1 cellular context compared by ENCODE assay signal in genomic region chrX:154378059-154378798, GRCh38.
TF ChIP-seq lines count a peak whose summit lies in the region.

No MANE protein-coding gene starts in this region.

TF ChIP-seq in neural cell, 6 proteins besides CTCF, POLR2A, EP300 and RAD21 (continued from another document):
- TF ChIP-seq TAF1 (IDR thresholded peaks at IDR 0.05; ENCODE audit: low read depth) (peak; percentile 69), SMC3 (conservative IDR thresholded peaks at IDR 0.05; ENCODE audit: poor library complexity) (no peak)
